2 cellular contexts compared by ENCODE assay signal in genomic region chr19:2952953-2953481, GRCh38.
A peak's percentile ranks its signal among the peaks of the same experiment; 100 is the strongest.
TF ChIP-seq lines count a peak whose summit lies in the region.

No MANE protein-coding gene starts in this region.

TF ChIP-seq in K562, 482 proteins besides CTCF, POLR2A, EP300 and RAD21:
- TF ChIP-seq MIER1 (IDR thresholded peaks at IDR 0.05; ENCODE audit: low read depth) (no peak), ZNF232 (CRISPR knock-in tag; IDR thresholded peaks at IDR 0.05) (no peak), PHF8 (IDR thresholded peaks at IDR 0.05; ENCODE audit: borderline replicate concordance, low read length) (no peak), MTF1 (CRISPR knock-in tag; IDR thresholded peaks at IDR 0.05; ENCODE audit: borderline replicate concordance) (no peak), ZNF407 (IDR thresholded peaks at IDR 0.05; ENCODE audit: low read depth) (no peak), ZNF134 (CRISPR knock-in tag; conservative IDR thresholded peaks at IDR 0.05) (no peak), ZNF253 (CRISPR knock-in tag; conservative IDR thresholded peaks at IDR 0.05) (no peak), GTF2A2 (tag; IDR thresholded peaks at IDR 0.05) (no peak), MED1 (CRISPR knock-in tag; IDR thresholded peaks at IDR 0.05; ENCODE audit: borderline replicate concordance) (no peak), ZNF655 (CRISPR knock-in tag; IDR thresholded peaks at IDR 0.05) (no peak), HNRNPH1 (optimal IDR thresholded peaks at IDR 0.05; ENCODE audit: low read depth, low read length) (no peak), ZNF3 (CRISPR knock-in tag; IDR thresholded peaks at IDR 0.05) (no peak), POLR2G (IDR thresholded peaks at IDR 0.05; ENCODE audit: low read depth, low read length) (no peak), MCM3 (IDR thresholded peaks at IDR 0.05) (no peak), POLR3A (IDR thresholded peaks at IDR 0.05; ENCODE audit: borderline replicate concordance, extremely low read depth, insufficient read depth, insufficient read length) (no peak), ZNF589 (CRISPR knock-in tag; IDR thresholded peaks at IDR 0.05; ENCODE audit: low read depth) (no peak)
- TF ChIP-seq, protein P1, sequence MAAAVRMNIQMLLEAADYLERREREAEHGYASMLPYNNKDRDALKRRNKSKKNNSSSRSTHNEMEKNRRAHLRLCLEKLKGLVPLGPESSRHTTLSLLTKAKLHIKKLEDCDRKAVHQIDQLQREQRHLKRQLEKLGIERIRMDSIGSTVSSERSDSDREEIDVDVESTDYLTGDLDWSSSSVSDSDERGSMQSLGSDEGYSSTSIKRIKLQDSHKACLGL (CRISPR knock-in tag; IDR thresholded peaks at IDR 0.05; ENCODE audit: borderline replicate concordance, poor library complexity, severe bottlenecking): no peak
- TF ChIP-seq, protein P2, sequence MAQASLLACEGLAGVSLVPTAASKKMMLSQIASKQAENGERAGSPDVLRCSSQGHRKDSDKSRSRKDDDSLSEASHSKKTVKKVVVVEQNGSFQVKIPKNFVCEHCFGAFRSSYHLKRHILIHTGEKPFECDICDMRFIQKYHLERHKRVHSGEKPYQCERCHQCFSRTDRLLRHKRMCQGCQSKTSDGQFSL (CRISPR knock-in tag; IDR thresholded peaks at IDR 0.05): no peak
- TF ChIP-seq, protein P2 (tag; IDR thresholded peaks at IDR 0.05): no peak

TF ChIP-seq in liver, 16 proteins besides CTCF, POLR2A, EP300 and RAD21:
- peak; percentile 26 to 42 for TF ChIP-seq JUND (IDR thresholded peaks at IDR 0.05)
- TF ChIP-seq ATF3 (IDR thresholded peaks at IDR 0.05): no peak
- TF ChIP-seq SP1 (IDR thresholded peaks at IDR 0.05): peak; percentile 90
- TF ChIP-seq RXRA (IDR thresholded peaks at IDR 0.05): peak in 1 of 2 donors; percentile 43
- no peak for TF ChIP-seq GABPA (IDR thresholded peaks at IDR 0.05 in 1 of 2, conservative IDR thresholded peaks at IDR 0.05 in 1 of 2)
- peak; percentile 66 to 71 for TF ChIP-seq HNF4A (conservative IDR thresholded peaks at IDR 0.05)
- peak; percentile 44 for TF ChIP-seq YY1 (IDR thresholded peaks at IDR 0.05)
- TF ChIP-seq, protein P3, sequence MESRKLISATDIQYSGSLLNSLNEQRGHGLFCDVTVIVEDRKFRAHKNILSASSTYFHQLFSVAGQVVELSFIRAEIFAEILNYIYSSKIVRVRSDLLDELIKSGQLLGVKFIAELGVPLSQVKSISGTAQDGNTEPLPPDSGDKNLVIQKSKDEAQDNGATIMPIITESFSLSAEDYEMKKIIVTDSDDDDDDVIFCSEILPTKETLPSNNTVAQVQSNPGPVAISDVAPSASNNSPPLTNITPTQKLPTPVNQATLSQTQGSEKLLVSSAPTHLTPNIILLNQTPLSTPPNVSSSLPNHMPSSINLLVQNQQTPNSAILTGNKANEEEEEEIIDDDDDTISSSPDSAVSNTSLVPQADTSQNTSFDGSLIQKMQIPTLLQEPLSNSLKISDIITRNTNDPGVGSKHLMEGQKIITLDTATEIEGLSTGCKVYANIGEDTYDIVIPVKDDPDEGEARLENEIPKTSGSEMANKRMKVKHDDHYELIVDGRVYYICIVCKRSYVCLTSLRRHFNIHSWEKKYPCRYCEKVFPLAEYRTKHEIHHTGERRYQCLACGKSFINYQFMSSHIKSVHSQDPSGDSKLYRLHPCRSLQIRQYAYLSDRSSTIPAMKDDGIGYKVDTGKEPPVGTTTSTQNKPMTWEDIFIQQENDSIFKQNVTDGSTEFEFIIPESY (IDR thresholded peaks at IDR 0.05): peak; percentile 27
- peak; percentile 40 for TF ChIP-seq REST (IDR thresholded peaks at IDR 0.05)
